ENCODE assay signal across 29 cellular contexts in genomic region chr20:57179265-57179664, GRCh38.
DNase-seq lines count a peak whose midpoint lies in the region; ATAC-seq, FAIRE-seq and TF ChIP-seq lines count a peak whose summit lies in the region.
"Had no signal": no experiment of that assay in that cellular context is flagged by ENCODE, and none has a peak within 500 bp of the region (broad histone marks: within the 10 kb centered on the region; RNA-seq: fewer than 3 reads in every experiment).

No MANE protein-coding gene starts in this region.

- H3K27ac ChIP-seq in layer of hippocampus (ENCODE audit: low read depth, low read length) = peak overlapping the region; percentile 2
- H3K27ac ChIP-seq: esophagus muscularis mucosa, gastroesophageal sphincter, left lung, neutrophil, SK-N-MC had no signal

- peak; percentile 34 for DNase-seq in Ammon's horn (ENCODE audit: low spot score)
- DNase-seq in HPDE6-E6E7 (ENCODE audit: extremely low spot score) = peak; percentile 93
- peak; percentile 57 for DNase-seq in bronchial epithelial cell (ENCODE audit: low read depth)
- DNase-seq in GM10266 (ENCODE audit: extremely low spot score) = no peak
- DNase-seq in Caco-2 = no peak
- DNase-seq: activated CD4-positive, alpha-beta T cell treated with anti-CD3 and anti-CD28 coated beads, Interleukin-2, amount 50 U/mL, for 48 hours; activated naive CD4-positive, alpha-beta T cell treated with Interleukin-2 at 50 U/mL for 16 hours; BE2C; DMS53; effector CD4-positive, alpha-beta T cell; GDM1; HFFc6; hippocampal formation; Karpas-422; left lung; NCI-H1048; NCI-H1694 treated with DMSO at 0.1 percent for 48 hours; NCI-H2171 treated with DMSO at 0.1 percent for 48 hours; NCI-H524 treated with DMSO at 0.1 percent for 48 hours; stimulated activated naive CD8-positive, alpha-beta T cell treated with anti-CD3 and anti-CD28 coated beads, Interleukin-15, Interleukin-2, amounts not matched to agents 100 U/mL and 50 U/mL, for 24 hours had no signal

- H3K27me3 Mint-ChIP-seq in Caco-2 (ENCODE audit: insufficient read depth, unreplicated experiment) = no peaks in the 10 kb centered on the region

- no peaks in the 10 kb centered on the region for H3K9me3 Mint-ChIP-seq in Caco-2 (ENCODE audit: unreplicated experiment)
- H3K9me3 Mint-ChIP-seq: HFFc6 had no signal

- intact Hi-C loops in Caco-2 (cut with micrococcal nuclease; ENCODE audit: unreplicated experiment) = no loop called here

- H3K4me3 Mint-ChIP-seq in Caco-2 (ENCODE audit: unreplicated experiment) = no peak overlapping the region
- H3K4me3 Mint-ChIP-seq: HFFc6 had no signal

- H3K27ac Mint-ChIP-seq in Caco-2 (ENCODE audit: unreplicated experiment) = no peak overlapping the region
- H3K27ac Mint-ChIP-seq: HFFc6 had no signal

- TF ChIP-seq CTCF in bronchial epithelial cell (IDR thresholded peaks at IDR 0.05; ENCODE audit: insufficient read depth, low read length, severe bottlenecking) (no peak), GM10266 (IDR thresholded peaks at IDR 0.05; ENCODE audit: control insufficient read depth, insufficient read depth, low read depth, missing control alignments) (no peak), Caco-2 (IDR thresholded peaks at IDR 0.05; ENCODE audit: insufficient read depth in 1 of 2, low read depth in 1 of 2, low read length in 1 of 2, severe bottlenecking in 1 of 2, unreplicated experiment in 1 of 2) (no peak)

- no TSS peak for BruUV-seq in Caco-2 (replicated peaks; lab: Mats Ljungman, UMichigan)

- H3K4me3 ChIP-seq in bronchial epithelial cell (ENCODE audit: low read depth, low read length) (no peak overlapping the region), Caco-2 (ENCODE audit: low read depth, low read length) (no peak overlapping the region)
- H3K4me3 ChIP-seq: esophagus muscularis mucosa, gastroesophageal sphincter, left lung, SK-N-MC had no signal

- FAIRE-seq in bronchial epithelial cell (lab: Jason Lieb, UNC) = no peak
- FAIRE-seq: TTC549 had no signal

- H3K4me1 ChIP-seq in Caco-2 = no peaks in the 10 kb centered on the region
- H3K4me1 ChIP-seq: BE2C, esophagus muscularis mucosa, gastroesophageal sphincter, left lung had no signal

- H3K36me3 Mint-ChIP-seq in Caco-2 (ENCODE audit: insufficient read depth, unreplicated experiment) = peaks cover 84% of the 10 kb centered on the region

- no peaks in the 10 kb centered on the region for H3K9me3 ChIP-seq in Caco-2
- H3K9me3 ChIP-seq: BE2C, esophagus muscularis mucosa, gastroesophageal sphincter, left lung, neutrophil had no signal

- H3K4me1 Mint-ChIP-seq in Caco-2 (ENCODE audit: low read depth, unreplicated experiment) = no peaks in the 10 kb centered on the region

- POLR2A ChIA-PET in Caco-2 (lab: Charles Lee) = interaction anchor here (0.6 kb wide), 1 partner anchor 41 kb away, joined by 3 read pairs; no protein-coding TSS in a partner anchor

- H3K27me3 ChIP-seq in bronchial epithelial cell (ENCODE audit: control insufficient read depth, insufficient read depth, low read length) = no peaks in the 10 kb centered on the region
- H3K27me3 ChIP-seq in layer of hippocampus (ENCODE audit: control insufficient read depth, insufficient read depth, low read length) = no peaks in the 10 kb centered on the region
- no peaks in the 10 kb centered on the region for H3K27me3 ChIP-seq in Caco-2 (replicated peaks; ENCODE audit: control insufficient read depth, insufficient read depth, low read length)
- H3K27me3 ChIP-seq: BE2C had no signal

- H3K36me3 ChIP-seq in bronchial epithelial cell (ENCODE audit: control insufficient read depth, insufficient read depth, low read length) (no peaks in the 10 kb centered on the region), Caco-2 (ENCODE audit: control insufficient read depth, insufficient read depth, low read length) (peaks cover 2% of the 10 kb centered on the region; the same call in 1 of the 2 replicates)
- H3K36me3 ChIP-seq: BE2C, esophagus muscularis mucosa, gastroesophageal sphincter, left lung, neutrophil had no signal

- CTCF ChIA-PET in Caco-2 (lab: Charles Lee) = interaction anchor here (1.2 kb wide), 1 partner anchor 153 kb away, joined by 6 read pairs; no protein-coding TSS in a partner anchor

- ATAC-seq in HG03432 (IDR thresholded peaks at IDR 0.05; ENCODE audit: unreplicated experiment) (no peak), GM19455 (IDR thresholded peaks at IDR 0.05; ENCODE audit: unreplicated experiment) (no peak)
- ATAC-seq: activated CD4-positive, CD25-positive, alpha-beta regulatory T cell treated with anti-CD3 and anti-CD28 coated beads, Interleukin-2, amount 50 U/mL, for 24 hours; gastroesophageal sphincter; left lung; stimulated activated naive CD8-positive, alpha-beta T cell treated with anti-CD3 and anti-CD28 coated beads, Interleukin-15, Interleukin-2, amounts not matched to agents 100 U/mL and 50 U/mL, for 24 hours had no signal

Comparison
In these comparisons a context has a peak if more than half of its experiments do, and no peak if none do; other contexts are left out.
1. DNase-seq: peak in Ammon's horn (single experiment), HPDE6-E6E7 (single experiment) and bronchial epithelial cell (single experiment); none in GM10266 (single experiment) and Caco-2 (0 of 2).